Comparison of ENCODE assay signal across 23 cellular contexts in the genomic region with DNA sequence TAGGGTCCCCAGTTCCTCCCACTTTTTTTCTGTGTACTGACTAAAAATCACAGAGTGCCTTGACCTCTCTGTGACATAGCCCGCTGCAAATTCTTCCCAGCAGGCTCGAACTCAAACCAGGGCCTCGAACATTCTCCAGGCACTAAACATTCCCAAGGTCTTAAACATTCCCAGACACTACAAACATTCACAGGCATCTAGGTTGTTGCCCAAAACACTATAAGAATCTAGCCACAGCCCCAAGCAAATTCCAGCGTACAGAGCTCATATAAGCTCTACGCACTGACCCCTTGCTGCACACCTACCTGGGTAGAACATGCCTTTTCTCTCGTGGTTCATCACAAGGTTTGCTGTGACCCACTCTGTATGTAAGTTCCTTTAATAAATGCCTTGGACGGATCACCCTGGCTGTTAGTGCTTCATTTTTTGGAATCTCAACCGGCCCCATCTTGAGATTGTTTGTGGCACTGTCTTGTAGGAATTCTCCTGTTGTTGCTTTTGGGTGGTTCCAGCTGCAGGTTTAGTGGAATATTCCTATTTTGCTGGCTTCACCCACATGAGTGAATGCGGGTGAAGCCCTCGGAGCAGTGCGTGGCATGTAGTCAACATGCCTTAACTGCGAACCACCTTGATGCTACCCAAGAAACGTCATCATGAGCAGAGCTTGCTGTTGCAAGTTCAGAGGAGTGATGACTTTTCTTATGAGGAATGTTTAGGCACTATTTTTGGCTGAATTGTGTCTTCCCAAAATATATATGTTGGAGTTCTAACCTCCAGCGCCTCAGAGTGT.
DNase-seq lines count a peak whose midpoint lies in the region; ATAC-seq, FAIRE-seq and TF ChIP-seq lines count a peak whose summit lies in the region.
"Had no signal": no experiment of that assay in that cellular context is flagged by ENCODE, and none has a peak within 500 bp of the region (broad histone marks: within the 10 kb centered on the region; RNA-seq: fewer than 3 reads in every experiment).

No MANE protein-coding gene starts in this region.

- no peak for TF ChIP-seq POLR2A in IMR-90 (IDR thresholded peaks at IDR 0.05; ENCODE audit: low read depth, low read length)
- no peak for TF ChIP-seq POLR2A in GM12878 (IDR thresholded peaks at IDR 0.05; ENCODE audit: low read depth, low read length)

- intact Hi-C loops in IMR-90 (cut with micrococcal nuclease), result no loop called here
- intact Hi-C loops in GM12878 (cut with micrococcal nuclease; ENCODE audit: unreplicated experiment), result no loop called here

- H2BK20ac ChIP-seq in IMR-90 (ENCODE audit: low read depth, low read length), result no peak overlapping the region

- H4K5ac ChIP-seq in IMR-90 (ENCODE audit: low read depth, low read length), result no peak overlapping the region

- H4K20me1 ChIP-seq in IMR-90 (ENCODE audit: insufficient read depth, low read length) (no peaks in the 10 kb centered on the region), GM12878 (ENCODE audit: control insufficient read depth, insufficient read depth) (no peaks in the 10 kb centered on the region)
- H4K20me1 ChIP-seq: BLaER1 treated with 17β-estradiol and CSF1 and Interleukin-3, amounts not matched to agents 10 nM and 100 nM had no signal

- H3K27me3 ChIP-seq in IMR-90 (ENCODE audit: control insufficient read depth, insufficient read depth, low read length), result no peaks in the 10 kb centered on the region
- H3K27me3 ChIP-seq in GM12878 (replicated peaks in 1 of 2; ENCODE audit: control insufficient read depth in 2 of 2, insufficient read depth in 2 of 2, low read length in 1 of 2), result no peaks in the 10 kb centered on the region
- H3K27me3 ChIP-seq: BE2C; BLaER1 treated with 17β-estradiol and CSF1 and Interleukin-3, amounts not matched to agents 10 nM and 100 nM had no signal

- DNase-seq in ELF-1 (ENCODE audit: low read depth, low spot score), result peak; percentile 89
- no peak for DNase-seq in IMR-90
- no peak for DNase-seq in GM12878 (ENCODE audit: low read depth, low spot score)
- no peak for DNase-seq in GM19239 (ENCODE audit: insufficient read length, low spot score)
- DNase-seq in HEK293T (ENCODE audit: extremely low spot score), result no peak
- no peak for DNase-seq in T1000 (lab: John Stamatoyannopoulos, UW)
- DNase-seq in dedifferentiated amniotic fluid mesenchymal stem cell (ENCODE audit: extremely low spot score), result no peak
- DNase-seq: 8988T; ACHN; AML-193; BE2C; Calu3; CD4-positive, alpha-beta T cell; CD8-positive, alpha-beta memory T cell; DMS53; DMS79 treated with DMSO at 0.1 percent for 48 hours; GOT3 had no signal

- no peak for TF ChIP-seq CTCF in IMR-90 (conservative IDR thresholded peaks at IDR 0.05; ENCODE audit: low read depth, low read length)
- TF ChIP-seq CTCF in GM12878 (IDR thresholded peaks at IDR 0.05 in 2 of 3, conservative IDR thresholded peaks at IDR 0.05 in 1 of 3; ENCODE audit: control insufficient read depth in 2 of 3, extremely low read depth in 1 of 3, insufficient read depth in 1 of 3, low read depth in 3 of 3, low read length in 3 of 3), result no peak

- WGBS in IMR-90 (ENCODE audit: extremely low coverage in 2 of 2, insufficient read length in 1 of 2), 2 experiments, result 84% methylated on average over 5 of the region's 14 CpGs; no CpG with 5 or more reads in 1 of the 2 experiments
- 56% methylated on average over 14 of the region's 14 CpGs for WGBS in GM12878 (ENCODE audit: insufficient coverage, insufficient replicate concordance, low lambda C conversion rate, missing lambda C conversion rate)
- WGBS in mesodermal cell (ENCODE audit: insufficient coverage in 2 of 2), 2 experiments, result 93 to 94% methylated on average over 9 to 14 of the region's 14 CpGs

- H3K27ac ChIP-seq in IMR-90 (ENCODE audit: insufficient read depth, low read length) (no peak overlapping the region), GM12878 (ENCODE audit: control insufficient read depth, insufficient read depth) (no peak overlapping the region), mesodermal cell (ENCODE audit: low read depth, low read length, severe bottlenecking) (peak overlapping the region; percentile 73)
- H3K27ac ChIP-seq: A549; BLaER1 treated with 17β-estradiol and CSF1 and Interleukin-3, amounts not matched to agents 10 nM and 100 nM had no signal

- no peak for TF ChIP-seq EP300 in GM12878 (IDR thresholded peaks at IDR 0.05; ENCODE audit: borderline replicate concordance in 1 of 2, control insufficient read depth in 1 of 2, low read depth in 2 of 2, low read length in 2 of 2)

- H2AFZ ChIP-seq in IMR-90 (replicated peaks; ENCODE audit: low read length, poor library complexity), result peak overlapping the region; percentile 10
- H2AFZ ChIP-seq in GM12878 (ENCODE audit: control insufficient read depth, low read depth, low read length), result no peak overlapping the region

- H4K8ac ChIP-seq in IMR-90 (ENCODE audit: low read depth in 2 of 2, low read length in 2 of 2), result no peak overlapping the region

- dilution Hi-C loops in IMR-90 (cut with HindIII; ENCODE audit: low sequenced_read_pairs, unreplicated experiment), result no loop called here

- TF ChIP-seq RAD21 in IMR-90 (IDR thresholded peaks at IDR 0.05; ENCODE audit: low read length) (no peak), GM12878 (IDR thresholded peaks at IDR 0.05; ENCODE audit: insufficient read depth, low read depth, low read length) (no peak)

- H3K4me1 ChIP-seq in IMR-90 (ENCODE audit: control insufficient read depth, insufficient read depth, low read length) (no peaks in the 10 kb centered on the region), GM12878 (ENCODE audit: control insufficient read depth, insufficient read depth, low read length) (no peaks in the 10 kb centered on the region), mesodermal cell (ENCODE audit: control insufficient read depth, insufficient read depth, low read length, poor library complexity, severe bottlenecking) (peaks cover 34% of the 10 kb centered on the region)
- H3K4me1 ChIP-seq: A549, BE2C, HAP-1 had no signal

- H2AK9ac ChIP-seq in IMR-90 (replicated peaks; ENCODE audit: low read depth, low read length, poor library complexity), result no peak overlapping the region

- H3K18ac ChIP-seq in IMR-90 (ENCODE audit: low read depth, low read length), result no peak overlapping the region

- H3K14ac ChIP-seq in IMR-90 (replicated peaks; ENCODE audit: low read depth, low read length), result no peak overlapping the region

- no peak overlapping the region for H4K91ac ChIP-seq in IMR-90 (ENCODE audit: insufficient read depth, low read depth, low read length)

- H3K4ac ChIP-seq in IMR-90 (ENCODE audit: low read depth, low read length), result no peak overlapping the region

- ATAC-seq in IMR-90 (ENCODE audit: low read depth) (no peak), GM12878 (no peak)
- ATAC-seq: A549 had no signal

- H3K9me3 ChIP-seq in IMR-90 (ENCODE audit: control insufficient read depth, insufficient read depth, low read length) (peaks cover 2% of the 10 kb centered on the region; the same call in 1 of the 2 replicates), GM12878 (replicated peaks; ENCODE audit: control insufficient read depth, insufficient read depth, low read length) (no peaks in the 10 kb centered on the region; the same call in 2 of the 3 replicates), mesodermal cell (ENCODE audit: control insufficient read depth, low read length) (no peaks in the 10 kb centered on the region)
- H3K9me3 ChIP-seq: A549, BE2C, HAP-1 had no signal

- H2BK15ac ChIP-seq in IMR-90 (ENCODE audit: low read depth, low read length), result no peak overlapping the region

- FAIRE-seq in GM12878 (lab: Jason Lieb, UNC) (peak; percentile 38), GM19239 (lab: Jason Lieb, UNC) (no peak)
- FAIRE-seq: A549, G401.6, H54 had no signal

- CTCF ChIA-PET in IMR-90 (lab: Yijun Ruan, JAX) (no interaction called here), GM12878 (lab: Yijun Ruan, JAX) (no interaction called here), HEK293T (lab: Yijun Ruan, JAX) (no interaction called here)

- BruUV-seq in IMR-90 (replicated peaks; lab: Mats Ljungman, UMichigan), result no TSS peak
- no TSS peak for BruUV-seq in GM12878 (replicated peaks; lab: Mats Ljungman, UMichigan)

- H3K4me2 ChIP-seq in IMR-90 (ENCODE audit: low read depth, low read length) (no peak overlapping the region), GM12878 (ENCODE audit: control insufficient read depth, insufficient read depth) (no peak overlapping the region)
- H3K4me2 ChIP-seq: A549; BLaER1 treated with 17β-estradiol and CSF1 and Interleukin-3, amounts not matched to agents 10 nM and 100 nM had no signal

- no peak overlapping the region for H2AK5ac ChIP-seq in IMR-90 (ENCODE audit: low read depth, low read length)

- SMC1A ChIA-PET in GM12878 (lab: Charles Lee; ENCODE audit: uncharacterized antibody, unreplicated experiment), result no interaction called here

- in situ Hi-C loops in IMR-90 (cut with MboI; ENCODE audit: low sequenced_read_pairs), result no loop called here
- in situ Hi-C loops in GM12878 (cut with MboI), result no loop called here

- no peak overlapping the region for H3K9ac ChIP-seq in IMR-90 (ENCODE audit: low read depth, low read length)
- H3K9ac ChIP-seq in GM12878 (ENCODE audit: control insufficient read depth, insufficient read depth, low read length), result no peak overlapping the region
- H3K9ac ChIP-seq: BLaER1 treated with 17β-estradiol and CSF1 and Interleukin-3, amounts not matched to agents 10 nM and 100 nM had no signal

- POLR2A ChIA-PET in IMR-90 (lab: Charles Lee; ENCODE audit: unreplicated experiment) (no interaction called here), GM12878 (lab: Charles Lee) (no interaction called here), HEK293T (lab: Yijun Ruan, JAX) (no interaction called here)

- H3K23ac ChIP-seq in IMR-90 (ENCODE audit: low read depth, low read length), result no peak overlapping the region

- no peaks in the 10 kb centered on the region for H3K9me1 ChIP-seq in IMR-90 (ENCODE audit: insufficient read depth, low read length)

- no peaks in the 10 kb centered on the region for H3K79me1 ChIP-seq in IMR-90 (ENCODE audit: low read depth in 1 of 2, low read length in 2 of 2)

- H2BK120ac ChIP-seq in IMR-90 (ENCODE audit: low read depth, low read length), result no peak overlapping the region

- no peaks in the 10 kb centered on the region for H3K36me3 ChIP-seq in IMR-90 (ENCODE audit: control insufficient read depth, insufficient read depth, low read length)
- no peaks in the 10 kb centered on the region for H3K36me3 ChIP-seq in GM12878 (ENCODE audit: control insufficient read depth in 2 of 2, insufficient read depth in 2 of 2, low read length in 1 of 2)
- H3K36me3 ChIP-seq in mesodermal cell (ENCODE audit: control insufficient read depth, insufficient read depth, low read length), result no peaks in the 10 kb centered on the region
- H3K36me3 ChIP-seq: BE2C; BLaER1 treated with 17β-estradiol and CSF1 and Interleukin-3, amounts not matched to agents 10 nM and 100 nM; HAP-1 had no signal

- no peaks in the 10 kb centered on the region for H3K79me2 ChIP-seq in GM12878 (ENCODE audit: control insufficient read depth, insufficient read depth, low read length)

- RAD21 ChIA-PET in GM12878 (lab: Charles Lee; ENCODE audit: unreplicated experiment), result no interaction called here

- no peak overlapping the region for H2BK5ac ChIP-seq in IMR-90 (ENCODE audit: low read depth, low read length, poor library complexity, severe bottlenecking)

- no peak overlapping the region for H3K56ac ChIP-seq in IMR-90 (ENCODE audit: extremely low read depth, insufficient read depth, low read length)

- H3K4me3 ChIP-seq in IMR-90 (ENCODE audit: insufficient read depth, low read depth, low read length) (no peak overlapping the region), GM12878 (no peak overlapping the region), mesodermal cell (ENCODE audit: extremely low read depth, insufficient read depth, low read length, poor library complexity, severe bottlenecking) (no peak overlapping the region)
- H3K4me3 ChIP-seq: A549; BLaER1 treated with 17β-estradiol and CSF1 and Interleukin-3, amounts not matched to agents 10 nM and 100 nM; HAP-1 had no signal
